7 cellular contexts compared by ENCODE assay signal in genomic region chr1:220680085-220680687, GRCh38. TPM values are rescaled to one million over a fixed set of nuclear protein-coding genes. Genes with fewer than 3 reads are reported as not detected.
DNase-seq lines count a peak whose midpoint lies in the region; ATAC-seq and TF ChIP-seq lines count a peak whose summit lies in the region.

No MANE protein-coding gene starts in this region.

- H3K27ac Mint-ChIP-seq in MCF 10A (ENCODE audit: low read depth, unreplicated experiment): no peak overlapping the region

- H3K4me3 Mint-ChIP-seq in MCF 10A (ENCODE audit: unreplicated experiment): no peak overlapping the region

- POLR2A ChIA-PET in MCF 10A (lab: Yijun Ruan, JAX): interaction anchor here (0.7 kb wide), 1 partner anchor 53 kb away, joined by 4 read pairs; no protein-coding TSS in a partner anchor

- intact Hi-C loops in MCF 10A (cut with micrococcal nuclease): loop anchor here (1.0 kb wide), 5 partner anchors 53 to 399 kb away; partner anchors contain the start of gene MARK1
- intact Hi-C loops in aorta (cut with DNase I): loop anchor here (2.0 kb wide), 1 partner anchor 97 kb away; no protein-coding TSS in a partner anchor

- ATAC-seq in GM19455 (IDR thresholded peaks at IDR 0.05; ENCODE audit: unreplicated experiment): peak; percentile 95
- ATAC-seq in HG03342 (IDR thresholded peaks at IDR 0.05; ENCODE audit: unreplicated experiment): peak; percentile 94
- peak; percentile 66 for ATAC-seq in aorta (ENCODE audit: low FRiP score)

- no peaks in the 10 kb centered on the region for H3K9me3 ChIP-seq in aorta (ENCODE audit: control insufficient read depth, low read length)

- TF ChIP-seq CTCF in MCF 10A (IDR thresholded peaks at IDR 0.05; ENCODE audit: unreplicated experiment): peak; percentile 95

- H3K4me1 ChIP-seq in aorta (ENCODE audit: control insufficient read depth in 1 of 2, insufficient read depth in 2 of 2, low read length in 2 of 2): no peaks in the 10 kb centered on the region

- peaks cover 7% of the 10 kb centered on the region for H3K4me1 Mint-ChIP-seq in MCF 10A (ENCODE audit: insufficient read depth, unreplicated experiment)

- H3K4me3 ChIP-seq in aorta (ENCODE audit: low read length in 2 of 2): no peak overlapping the region

- H3K9me3 Mint-ChIP-seq in MCF 10A (ENCODE audit: unreplicated experiment): no peaks in the 10 kb centered on the region

- H3K36me3 ChIP-seq in aorta (ENCODE audit: control insufficient read depth in 1 of 2, insufficient read depth in 2 of 2, low read length in 1 of 2): no peaks in the 10 kb centered on the region

- H3K27me3 Mint-ChIP-seq in MCF 10A (ENCODE audit: insufficient read depth, unreplicated experiment): no peaks in the 10 kb centered on the region

- WGBS in aorta, 2 donors: 29 to 34% methylated on average over 7 of the region's 7 CpGs

- H3K27me3 ChIP-seq in aorta (ENCODE audit: control insufficient read depth in 1 of 2, insufficient read depth in 2 of 2, low read length in 1 of 2): no peaks in the 10 kb centered on the region

- DNase-seq in G401 (ENCODE audit: low spot score) (peak; percentile 61), NCI-H774 (lab: John Stamatoyannopoulos, UW) (peak; percentile 52), MCF 10A (ENCODE audit: unreplicated experiment) (peak; percentile 75), left kidney (ENCODE audit: low read depth, low spot score) (peak; percentile 74), aorta (no peak)

- no peak overlapping the region for H3K27ac ChIP-seq in aorta (ENCODE audit: low read depth in 1 of 2, low read length in 2 of 2)

- in situ Hi-C loops in G401 (cut with HindIII; ENCODE audit: low sequenced_read_pairs): no loop called here

- CTCF ChIA-PET in MCF 10A (lab: Yijun Ruan, JAX): interaction anchor here (0.6 to 4.5 kb wide), 34 partner anchors 9 to 1852 kb away, joined by 3 to 50 read pairs (median 4); partner anchors contain the start of gene C1orf115

- no peaks in the 10 kb centered on the region for H3K36me3 Mint-ChIP-seq in MCF 10A (ENCODE audit: insufficient read depth, unreplicated experiment)

- BruUV-seq in MCF 10A (replicated peaks; lab: Mats Ljungman, UMichigan): no TSS peak

RNA-seq across cellular contexts. Expression of gene C1orf115, which starts 10.0 kb away (rescaled TPM):
- total RNA-seq in G401 (2014; rRNA removed; shearing (Covaris generic)): 0.81 and 1.4 TPM in 2 replicates
- total RNA-seq in MCF 10A (2022): 1.6 TPM in 2 replicates
- 10 to 100 TPM; 10.8 to 21.2 TPM for total RNA-seq in aorta
- polyA plus RNA-seq in aorta: 10 to 100 TPM in 1 of 2 donors, 1 to 10 TPM in 1; 4.8 to 70.5 TPM

Comparison
In these comparisons a context has a peak if more than half of its experiments do, and no peak if none do; other contexts are left out.
1. DNase-seq: peak in G401 (single experiment), NCI-H774 (single experiment), MCF 10A (single experiment) and left kidney (single experiment); none in aorta (0 of 2).
2. Peak in every context shown above with its lines, with median percentiles within 50 percentile points of each other: ATAC-seq.